27 cellular contexts compared by ENCODE assay signal in genomic region chr2:199554026-199554425, GRCh38.
"Had no signal": no experiment of that assay in that cellular context is flagged by ENCODE, and none has a peak within 500 bp of the region (broad histone marks: within the 10 kb centered on the region; RNA-seq: fewer than 3 reads in every experiment).

No MANE protein-coding gene starts in this region.

- DNase-seq: colonic mucosa; cortex of kidney; effector CD8-positive, alpha-beta T cell; effector memory CD8-positive, alpha-beta T cell; endodermal cell; erythroblast; esophagus squamous epithelium; foreskin fibroblast; foreskin melanocyte; gastrocnemius medialis; glutamatergic neuron; head of caudate nucleus; heart right ventricle; hippocampal formation; left cardiac atrium; left lung; left ventricle myocardium superior; mammary epithelial cell; mucosa of descending colon; naive B cell; naive thymus-derived CD8-positive, alpha-beta T cell had no signal

- H3K27me3 ChIP-seq: colonic mucosa, esophagus squamous epithelium, gastrocnemius medialis, heart right ventricle, left lung had no signal

- H3K9me3 ChIP-seq: colonic mucosa, esophagus squamous epithelium, gastrocnemius medialis, heart right ventricle, left lung, mucosa of descending colon had no signal

- FAIRE-seq: endometrium, islet of Langerhans, keratinocyte had no signal

- H3K4me3 ChIP-seq: colonic mucosa, esophagus squamous epithelium, gastrocnemius medialis, heart right ventricle, left lung, lung, mucosa of descending colon had no signal

- H3K27ac ChIP-seq: colonic mucosa, epithelial cell of prostate, esophagus squamous epithelium, gastrocnemius medialis, heart right ventricle, left lung had no signal

- ATAC-seq: effector memory CD8-positive, alpha-beta T cell; esophagus mucosa; gastrocnemius medialis; heart right ventricle; left cardiac atrium; left lung; left ventricle myocardium superior; mucosa of descending colon; naive thymus-derived CD8-positive, alpha-beta T cell had no signal

- H3K36me3 ChIP-seq: colonic mucosa, esophagus squamous epithelium, gastrocnemius medialis, heart right ventricle, left lung had no signal

- H3K4me1 ChIP-seq: colonic mucosa, esophagus squamous epithelium, gastrocnemius medialis, heart right ventricle, left lung had no signal
